ENCODE assay signal across 10 cellular contexts in genomic region chr2:47068966-47069627, GRCh38.
DNase-seq lines count a peak whose midpoint lies in the region; ATAC-seq and TF ChIP-seq lines count a peak whose summit lies in the region.
"Had no signal": no experiment of that assay in that cellular context is flagged by ENCODE, and none has a peak within 500 bp of the region (broad histone marks: within the 10 kb centered on the region; RNA-seq: fewer than 3 reads in every experiment).

No MANE protein-coding gene starts in this region.

- H3K9me3 ChIP-seq in cardiac muscle cell (ENCODE audit: low read depth), result no peaks in the 10 kb centered on the region
- no peaks in the 10 kb centered on the region for H3K9me3 ChIP-seq in esophagus (ENCODE audit: control insufficient read depth in 2 of 2, insufficient read depth in 1 of 2, low read depth in 1 of 2, low read length in 1 of 2)
- H3K9me3 ChIP-seq in neural progenitor cell (ENCODE audit: low read depth), result no peaks in the 10 kb centered on the region
- no peaks in the 10 kb centered on the region for H3K9me3 ChIP-seq in vagina

- ATAC-seq in left cardiac atrium, result no peak
- no peak for ATAC-seq in HG03442 (IDR thresholded peaks at IDR 0.05; ENCODE audit: unreplicated experiment)
- ATAC-seq in GM18858 (IDR thresholded peaks at IDR 0.05; ENCODE audit: unreplicated experiment), result no peak

- H2AFZ ChIP-seq in neural progenitor cell (replicated peaks), result no peak overlapping the region

- no peaks in the 10 kb centered on the region for H3K9me3 Mint-ChIP-seq in neural progenitor cell

- TF ChIP-seq CTCF in cardiac muscle cell (IDR thresholded peaks at IDR 0.05; ENCODE audit: low read depth, low read length) (no peak), neural progenitor cell (IDR thresholded peaks at IDR 0.05) (no peak), vagina (IDR thresholded peaks at IDR 0.05) (no peak)

- no peaks in the 10 kb centered on the region for H3K79me2 ChIP-seq in neural progenitor cell (ENCODE audit: low read depth)

- 67 to 69% methylated on average over 6 of the region's 6 CpGs for WGBS in esophagus, 2 donors

- no peaks in the 10 kb centered on the region for H4K20me1 ChIP-seq in neural progenitor cell (ENCODE audit: low read depth)

- no peaks in the 10 kb centered on the region for H3K36me3 ChIP-seq in cardiac muscle cell
- peaks cover 0 to 20% of the 10 kb centered on the region in 2 donors for H3K36me3 ChIP-seq in esophagus (ENCODE audit: control insufficient read depth in 2 of 2, insufficient read depth in 2 of 2, low read length in 1 of 2)
- no peaks in the 10 kb centered on the region for H3K36me3 ChIP-seq in neural progenitor cell
- H3K36me3 ChIP-seq in vagina, result no peaks in the 10 kb centered on the region

- H3K27me3 Mint-ChIP-seq in neural progenitor cell (ENCODE audit: insufficient read depth, low read depth), result peaks cover 12% of the 10 kb centered on the region

- H3K27me3 ChIP-seq in cardiac muscle cell, result no peaks in the 10 kb centered on the region
- no peaks in the 10 kb centered on the region for H3K27me3 ChIP-seq in esophagus (ENCODE audit: control insufficient read depth in 1 of 2, insufficient read depth in 2 of 2, low read length in 2 of 2)
- H3K27me3 ChIP-seq in neural progenitor cell, result no peaks in the 10 kb centered on the region
- H3K27me3 ChIP-seq in vagina, result no peaks in the 10 kb centered on the region

- H3K27ac Mint-ChIP-seq in neural progenitor cell, result no peak overlapping the region

- H3K27ac ChIP-seq in cardiac muscle cell (peak overlapping the region; percentile 96), esophagus (ENCODE audit: low read depth in 2 of 2, low read length in 1 of 2) (peak overlapping the region; percentile 82 to 86), neural progenitor cell (no peak overlapping the region), vagina (peak overlapping the region; percentile 87)

- no peak overlapping the region for H3K4me3 ChIP-seq in cardiac muscle cell
- no peak overlapping the region for H3K4me3 ChIP-seq in esophagus (ENCODE audit: low read depth in 1 of 2, low read length in 2 of 2)
- H3K4me3 ChIP-seq in neural progenitor cell, result no peak overlapping the region
- no peak overlapping the region for H3K4me3 ChIP-seq in vagina

- H3K9ac ChIP-seq in neural progenitor cell, result no peak overlapping the region

- H3K4me1 ChIP-seq in cardiac muscle cell (ENCODE audit: low read depth), result peaks cover 27% of the 10 kb centered on the region
- H3K4me1 ChIP-seq in esophagus (ENCODE audit: control insufficient read depth in 2 of 2, insufficient read depth in 2 of 2, low read length in 1 of 2), result peaks cover 40 to 48% of the 10 kb centered on the region in 2 donors
- H3K4me1 ChIP-seq in neural progenitor cell, result peaks cover 12% of the 10 kb centered on the region
- H3K4me1 ChIP-seq in vagina, result peaks cover 88% of the 10 kb centered on the region

- no peak for TF ChIP-seq POLR2A in vagina (IDR thresholded peaks at IDR 0.05)

- peaks cover 53% of the 10 kb centered on the region for H3K4me1 Mint-ChIP-seq in neural progenitor cell

- DNase-seq in cardiac muscle cell (ENCODE audit: low read depth in 1 of 2, low spot score in 1 of 2) (no peak), left cardiac atrium (no peak), neural progenitor cell (ENCODE audit: low spot score) (no peak), vagina (ENCODE audit: extremely low spot score in 2 of 2) (no peak), NAMALWA (ENCODE audit: low spot score) (no peak)
- DNase-seq: activated CD4-positive, alpha-beta T cell treated with anti-CD3 and anti-CD28 coated beads for 4 hours; MM.1S had no signal

- intact Hi-C loops in left cardiac atrium (cut with DNase I) (no loop called here), vagina (cut with DNase I) (no loop called here)

- peak overlapping the region; percentile 8 for H3K4me2 ChIP-seq in neural progenitor cell

- peaks cover 21% of the 10 kb centered on the region for H3K36me3 Mint-ChIP-seq in neural progenitor cell

- no peaks in the 10 kb centered on the region for H3F3A ChIP-seq in neural progenitor cell (ENCODE audit: low read depth)

- no peak overlapping the region for H3K4me3 Mint-ChIP-seq in neural progenitor cell
